Comparison of ENCODE assay signal across 9 cellular contexts in genomic region chr20:3788685-3789155, GRCh38. TPM values are rescaled to one million over a fixed set of nuclear protein-coding genes. Genes with fewer than 3 reads are reported as not detected.
A peak's percentile ranks its signal among the peaks of the same experiment; 100 is the strongest.
DNase-seq lines count a peak whose midpoint lies in the region; ATAC-seq and TF ChIP-seq lines count a peak whose summit lies in the region.
"Had no signal": no experiment of that assay in that cellular context is flagged by ENCODE, and none has a peak within 500 bp of the region (broad histone marks: within the 10 kb centered on the region; RNA-seq: fewer than 3 reads in every experiment).

No MANE protein-coding gene starts in this region.

- WGBS in right cardiac atrium = 63% methylated on average over 4 of the region's 4 CpGs
- WGBS in heart right ventricle, 2 donors = 54 to 62% methylated on average over 4 of the region's 4 CpGs
- WGBS in transverse colon (ENCODE audit: low coverage in 1 of 2), 2 donors = 12 to 33% methylated on average over 4 of the region's 4 CpGs

- peak in 2 of 3 donors; percentile 7 to 32 for DNase-seq in right cardiac atrium
- DNase-seq in heart right ventricle = no peak
- peak; percentile 77 for DNase-seq in NCI-H748 (lab: John Stamatoyannopoulos, UW; ENCODE audit: unreplicated experiment)
- DNase-seq in ecto neural progenitor cell (ENCODE audit: low spot score) = peak; percentile 36
- peak; percentile 74 for DNase-seq in transverse colon
- no peak for DNase-seq in superior temporal gyrus (ENCODE audit: extremely low spot score)
- no peak for DNase-seq in activated naive CD4-positive, alpha-beta T cell treated with anti-CD3 and anti-CD28 coated beads, Interleukin-2, amount 50 U/mL, for 72 hours (ENCODE audit: low spot score in 2 of 2)
- DNase-seq in NCI-H524 treated with DMSO at 0.1 percent for 48 hours (lab: John Stamatoyannopoulos, UW) = no peak
- DNase-seq: NCI-H187 had no signal

- H3K27ac ChIP-seq in right cardiac atrium (ENCODE audit: low read length) (no peak overlapping the region), heart right ventricle (no peak overlapping the region), transverse colon (peak overlapping the region; percentile 26 to 63 (median 52))

- no peaks in the 10 kb centered on the region for H3K9me3 ChIP-seq in right cardiac atrium (ENCODE audit: control insufficient read depth, low read length)
- H3K9me3 ChIP-seq in heart right ventricle = no peaks in the 10 kb centered on the region
- no peaks in the 10 kb centered on the region for H3K9me3 ChIP-seq in transverse colon

- no peaks in the 10 kb centered on the region for H3K27me3 ChIP-seq in right cardiac atrium (ENCODE audit: control insufficient read depth, insufficient read depth)
- H3K27me3 ChIP-seq in heart right ventricle = no peaks in the 10 kb centered on the region
- H3K27me3 ChIP-seq in transverse colon = no peaks in the 10 kb centered on the region

- TF ChIP-seq CTCF in heart right ventricle (IDR thresholded peaks at IDR 0.05) (no peak), transverse colon (IDR thresholded peaks at IDR 0.05) (no peak)

- peaks cover 8 to 9% of the 10 kb centered on the region in 2 donors for H3K36me3 Mint-ChIP-seq in activated naive CD4-positive, alpha-beta T cell treated with anti-CD3 and anti-CD28 coated beads, Interleukin-2, amount 50 U/mL, for 72 hours

- in situ Hi-C loops in transverse colon (cut with MboI; ENCODE audit: low pct_ligation_motif_present in 1 of 4, low pct_unique_long_range_greater_than_20kb in 1 of 4, low sequenced_read_pairs in 3 of 4) = no loop called here

- H3K4me1 ChIP-seq in right cardiac atrium (ENCODE audit: control insufficient read depth, insufficient read depth, low read length) (peaks cover 11% of the 10 kb centered on the region), heart right ventricle (peaks cover 17 to 36% (median 28%) of the 10 kb centered on the region in 9 donors), transverse colon (peaks cover 26 to 45% (median 36%) of the 10 kb centered on the region in 4 donors)

- H3K9me3 Mint-ChIP-seq in activated naive CD4-positive, alpha-beta T cell treated with anti-CD3 and anti-CD28 coated beads, Interleukin-2, amount 50 U/mL, for 72 hours = no peaks in the 10 kb centered on the region

- peaks cover 0 to 11% (median 0%) of the 10 kb centered on the region in 9 donors for H3K36me3 ChIP-seq in heart right ventricle
- H3K36me3 ChIP-seq in transverse colon = no peaks in the 10 kb centered on the region

- H3K4me3 ChIP-seq in right cardiac atrium (ENCODE audit: low read length) (no peak overlapping the region), heart right ventricle (no peak overlapping the region), transverse colon (no peak overlapping the region)

- TF ChIP-seq POLR2A in transverse colon (IDR thresholded peaks at IDR 0.05) = no peak

- no peak for TF ChIP-seq EP300 in transverse colon (IDR thresholded peaks at IDR 0.05; ENCODE audit: low read depth)

- H3K27ac Mint-ChIP-seq in activated naive CD4-positive, alpha-beta T cell treated with anti-CD3 and anti-CD28 coated beads, Interleukin-2, amount 50 U/mL, for 72 hours = no peak overlapping the region

- intact Hi-C loops in right cardiac atrium (cut with DNase I) (loop anchor here in 2 of 4 donors (5.0 kb wide), 1 partner anchor 34 kb away; the partner anchor contains the start of gene AP5S1 (in 2 of the 2)), heart right ventricle (cut with DNase I) (loop anchor here in 4 of 10 donors (5.0 to 10.0 kb wide), 3 partner anchors 34 to 296 kb away; partner anchors contain the start of gene AP5S1 (in 2 of the 4)), transverse colon (cut with DNase I; ENCODE audit: low total_unique reads) (no loop called here)

- ATAC-seq in right cardiac atrium (no peak), heart right ventricle (no peak)
- no peak for ATAC-seq in activated naive CD4-positive, alpha-beta T cell treated with anti-CD3 and anti-CD28 coated beads, Interleukin-2, amount 50 U/mL, for 72 hours

RNA-seq across cellular contexts. Expression of gene CENPB, which starts 2.2 kb away (rescaled TPM):
- total RNA-seq in right cardiac atrium (10 to 100 TPM; 63.9 to 92.7 (median 72.1) TPM), heart right ventricle (10 to 100 TPM; 52.3 to 95.7 (median 67.7) TPM), transverse colon (10 to 100 TPM; 66.6 to 83.1 (median 72.8) TPM)
- polyA plus RNA-seq in right cardiac atrium (67.4 TPM), heart right ventricle (10 to 100 TPM; 52.9 to 76.5 TPM)
- total RNA-seq in activated naive CD4-positive, alpha-beta T cell treated with anti-CD3 and anti-CD28 coated beads, Interleukin-2, amount 50 U/mL, for 72 hours = 10 to 100 TPM; 34.4 to 48.1 TPM

RNA-seq across cellular contexts. Expression of gene CDC25B, which starts 7.4 kb away (rescaled TPM):
- total RNA-seq in right cardiac atrium = 10 to 100 TPM in 3 of 4 donors, 1 to 10 TPM in 1; 10.0 to 12.2 (median 11.4) TPM
- polyA plus RNA-seq in right cardiac atrium = 7.9 TPM
- 10 to 100 TPM in 2 of 10 donors, 1 to 10 TPM in 8; 2.8 to 17.3 (median 5.0) TPM for total RNA-seq in heart right ventricle
- 10 to 100 TPM; 12.6 to 15.9 TPM for polyA plus RNA-seq in heart right ventricle
- 10 to 100 TPM; 14.1 to 89.4 (median 39.5) TPM for total RNA-seq in transverse colon
- 100 to 1,000 TPM in 1 of 2 donors, 10 to 100 TPM in 1; 72.9 to 168 TPM for total RNA-seq in activated naive CD4-positive, alpha-beta T cell treated with anti-CD3 and anti-CD28 coated beads, Interleukin-2, amount 50 U/mL, for 72 hours

RNA-seq across cellular contexts. Expression of gene SPEF1, which starts 7.5 kb away (rescaled TPM):
- total RNA-seq in right cardiac atrium = under 1 TPM in 1 of 4 donors, not detected in 3; 0.50 TPM
- 0.07 TPM for polyA plus RNA-seq in right cardiac atrium
- total RNA-seq in heart right ventricle = under 1 TPM in 6 of 10 donors, not detected in 4; 0.16 to 0.47 (median 0.23) TPM
- polyA plus RNA-seq in heart right ventricle = under 1 TPM; 0.07 to 0.29 TPM
- total RNA-seq in transverse colon = under 1 TPM in 1 of 4 donors, not detected in 3; 0.14 TPM
- under 1 TPM in 1 of 2 donors, not detected in 1; 0.14 TPM for total RNA-seq in activated naive CD4-positive, alpha-beta T cell treated with anti-CD3 and anti-CD28 coated beads, Interleukin-2, amount 50 U/mL, for 72 hours

RNA-seq across cellular contexts. Expression of gene ADISSP, which starts 21.2 kb away (rescaled TPM):
- total RNA-seq in right cardiac atrium (10 to 100 TPM; 11.7 to 13.7 (median 12.1) TPM), heart right ventricle (10 to 100 TPM in 4 of 10 donors, 1 to 10 TPM in 6; 7.7 to 15.7 (median 9.7) TPM), transverse colon (10 to 100 TPM in 3 of 4 donors, 1 to 10 TPM in 1; 3.0 to 19.9 (median 16.3) TPM)
- polyA plus RNA-seq in right cardiac atrium (12.6 TPM), heart right ventricle (10 to 100 TPM; 14.6 to 21.0 TPM)
- total RNA-seq in activated naive CD4-positive, alpha-beta T cell treated with anti-CD3 and anti-CD28 coated beads, Interleukin-2, amount 50 U/mL, for 72 hours = 10 to 100 TPM; 44.7 to 45.0 TPM

RNA-seq across cellular contexts. Expression of gene AP5S1, which starts 31.6 kb away (rescaled TPM):
- total RNA-seq in right cardiac atrium (10 to 100 TPM; 12.3 to 17.2 (median 13.5) TPM), heart right ventricle (10 to 100 TPM; 12.0 to 17.5 (median 14.7) TPM), transverse colon (10 to 100 TPM in 3 of 4 donors, 1 to 10 TPM in 1; 9.1 to 38.5 (median 17.0) TPM)
- polyA plus RNA-seq in right cardiac atrium (12.5 TPM), heart right ventricle (1 to 10 TPM; 7.2 to 9.8 TPM)
- 10 to 100 TPM; 10.6 to 17.8 TPM for total RNA-seq in activated naive CD4-positive, alpha-beta T cell treated with anti-CD3 and anti-CD28 coated beads, Interleukin-2, amount 50 U/mL, for 72 hours

Comparison
In these comparisons a context has a peak if more than half of its experiments do, and no peak if none do; other contexts are left out.
1. DNase-seq: peak in right cardiac atrium (2 of 3), NCI-H748 (single experiment), ecto neural progenitor cell (single experiment) and transverse colon (single experiment); none in heart right ventricle (0 of 2), superior temporal gyrus (single experiment), activated naive CD4-positive, alpha-beta T cell treated with anti-CD3 and anti-CD28 coated beads, Interleukin-2, amount 50 U/mL, for 72 hours (0 of 2) and NCI-H524 treated with DMSO at 0.1 percent for 48 hours (single experiment).
2. H3K27ac ChIP-seq: peak in transverse colon (4 of 4); none in right cardiac atrium (single experiment) and heart right ventricle (0 of 10).